Comparison of ENCODE assay signal across 9 cellular contexts in genomic region chr15:74318376-74319137, GRCh38. TPM values are rescaled to one million over a fixed set of nuclear protein-coding genes. Genes with fewer than 3 reads are reported as not detected.
A peak's percentile ranks its signal among the peaks of the same experiment; 100 is the strongest.
DNase-seq lines count a peak whose midpoint lies in the region; ATAC-seq and TF ChIP-seq lines count a peak whose summit lies in the region.
"Had no signal": no experiment of that assay in that cellular context is flagged by ENCODE, and none has a peak within 500 bp of the region (broad histone marks: within the 10 kb centered on the region; RNA-seq: fewer than 3 reads in every experiment).

No MANE protein-coding gene starts in this region.

- intact Hi-C loops in heart left ventricle (cut with DNase I) = loop anchor here in 4 of 10 donors (2.0 to 10.0 kb wide), 4 partner anchors 140 to 344 kb away; no protein-coding TSS in a partner anchor

- TF ChIP-seq POLR2A in heart left ventricle (IDR thresholded peaks at IDR 0.05) = no peak

- no peaks in the 10 kb centered on the region for H3K9me3 ChIP-seq in heart left ventricle
- no peaks in the 10 kb centered on the region for H3K9me3 ChIP-seq in thoracic aorta

- H3K27ac ChIP-seq in heart left ventricle (peak overlapping the region in 10 of 12 donors; percentile 71 to 90 (median 80)), thoracic aorta (peak overlapping the region in 1 of 2 donors; percentile 98)

- DNase-seq in NCI-H748 (lab: John Stamatoyannopoulos, UW; ENCODE audit: unreplicated experiment) (peak; percentile 79), NCI-H748 treated with DMSO at 0.1 percent for 48 hours (lab: John Stamatoyannopoulos, UW) (no peak), NOMO-1 (lab: John Stamatoyannopoulos, UW; ENCODE audit: unreplicated experiment in 2 of 2) (peak; percentile 39 to 51), heart left ventricle (peak in 4 of 5 donors; percentile 66 to 79 (median 74)), thoracic aorta (ENCODE audit: low spot score) (no peak), HPDE6-E6E7 (ENCODE audit: extremely low spot score) (no peak)
- DNase-seq: activated gamma-delta T cell had no signal

- 70 to 92% (median 82%) methylated on average over 2 to 6 of the region's 6 CpGs for WGBS in heart left ventricle, 4 donors

- H3K27me3 ChIP-seq in heart left ventricle (no peaks in the 10 kb centered on the region), thoracic aorta (replicated peaks; ENCODE audit: insufficient read depth) (no peaks in the 10 kb centered on the region)

- no peaks in the 10 kb centered on the region for H3K36me3 ChIP-seq in heart left ventricle
- no peaks in the 10 kb centered on the region for H3K36me3 ChIP-seq in thoracic aorta

- TF ChIP-seq CTCF in heart left ventricle (IDR thresholded peaks at IDR 0.05) = no peak
- TF ChIP-seq CTCF in thoracic aorta (IDR thresholded peaks at IDR 0.05) = no peak

- H3K4me3 ChIP-seq in heart left ventricle = no peak overlapping the region
- H3K4me3 ChIP-seq in thoracic aorta = peak overlapping the region; percentile 47

- H3K4me1 ChIP-seq in heart left ventricle (peaks cover 9 to 63% (median 55%) of the 10 kb centered on the region in 12 donors), thoracic aorta (ENCODE audit: control insufficient read depth in 1 of 2, low read depth in 2 of 2) (peaks cover 31 to 57% of the 10 kb centered on the region in 2 donors)

- ATAC-seq in heart left ventricle (peak; percentile 31 to 66 (median 54)), thoracic aorta (ENCODE audit: insufficient number of reproducible peaks, low FRiP score, low read depth) (no peak), esophagus mucosa (no peak), HG02623 (IDR thresholded peaks at IDR 0.05; ENCODE audit: unreplicated experiment) (no peak)

RNA-seq across cellular contexts. Expression of gene CYP11A1, which starts 48.9 kb away (rescaled TPM):
- total RNA-seq in heart left ventricle = 1 to 10 TPM in 5 of 9 donors, under 1 TPM in 4; 0.09 to 3.4 (median 1.6) TPM
- polyA plus RNA-seq in heart left ventricle = under 1 TPM; 0.07 to 0.46 TPM
- total RNA-seq in thoracic aorta = not detected
- total RNA-seq in esophagus mucosa = 3.2 TPM

Comparison
In these comparisons a context has a peak if more than half of its experiments do, and no peak if none do; other contexts are left out.
1. DNase-seq: peak in NCI-H748 (single experiment), NOMO-1 (2 of 2) and heart left ventricle (4 of 5); none in NCI-H748 treated with DMSO at 0.1 percent for 48 hours (single experiment), thoracic aorta (single experiment) and HPDE6-E6E7 (single experiment).
2. ATAC-seq: peak in heart left ventricle (4 of 4); none in thoracic aorta (single experiment), esophagus mucosa (single experiment) and HG02623 (single experiment).